ENCODE assay signal across 14 cellular contexts in the genomic region with DNA sequence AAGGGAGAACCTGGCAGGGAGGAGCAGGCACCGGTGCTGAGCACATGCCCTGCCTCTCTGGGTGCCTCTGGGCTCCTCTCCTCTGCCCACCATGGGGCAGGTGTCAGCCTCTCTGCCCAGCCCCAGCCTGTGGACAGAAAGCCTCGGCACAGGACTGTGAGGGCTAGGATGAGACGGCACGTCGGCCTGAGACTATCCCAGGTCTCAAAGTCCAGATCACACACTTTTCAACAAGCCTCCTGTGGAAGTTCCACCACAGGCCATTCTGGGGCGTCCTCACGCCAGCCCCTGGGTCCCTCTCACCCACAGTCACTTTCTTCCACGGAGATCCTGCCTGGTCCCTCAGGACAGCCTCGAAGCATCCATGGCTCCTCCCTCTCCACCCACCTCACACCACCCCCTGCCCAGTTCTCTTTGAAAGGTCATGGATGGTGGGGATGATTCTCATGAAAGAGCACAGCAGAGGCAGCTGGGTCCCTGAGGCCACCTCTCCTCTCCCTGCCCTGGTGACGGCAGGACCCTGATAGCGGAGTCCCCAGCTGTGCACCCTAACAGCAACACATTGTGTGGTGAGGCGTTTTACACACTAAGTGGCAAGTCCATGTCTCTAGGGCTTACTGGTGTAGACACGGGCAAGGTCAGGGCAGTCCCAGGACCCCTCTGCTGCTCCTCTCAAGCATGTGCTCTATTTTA.
DNase-seq lines count a peak whose midpoint lies in the region; ATAC-seq and TF ChIP-seq lines count a peak whose summit lies in the region.
"Had no signal": no experiment of that assay in that cellular context is flagged by ENCODE, and none has a peak within 500 bp of the region (broad histone marks: within the 10 kb centered on the region; RNA-seq: fewer than 3 reads in every experiment).

No MANE protein-coding gene starts in this region.

- H3K9me3 ChIP-seq in Panc1 (ENCODE audit: control insufficient read depth, insufficient read depth, low read depth, low read length) (no peaks in the 10 kb centered on the region), upper lobe of right lung (no peaks in the 10 kb centered on the region)

- intact Hi-C loops in Panc1 (cut with micrococcal nuclease; ENCODE audit: unreplicated experiment) (no loop called here), upper lobe of right lung (cut with DNase I) (no loop called here)
- intact Hi-C loops in activated CD4-positive, alpha-beta T cell treated with anti-CD3 and anti-CD28 coated beads, Interleukin-2, amount 10 ng/mL, durations not matched to agents 24 days and 14 days (cut with micrococcal nuclease), result no loop called here

- no peak overlapping the region for H3K4me2 ChIP-seq in GM23338

- ATAC-seq in Panc1 (0 out of 2 replicates have a peak, but pooled peaks have one; percentile 20), esophagus mucosa (peak; percentile 14), upper lobe of right lung (peak; percentile 6), GM23338 (no peak), HG03097 (IDR thresholded peaks at IDR 0.05; ENCODE audit: low FRiP score, unreplicated experiment) (no peak)
- ATAC-seq: HCT116 had no signal

- H3K27ac ChIP-seq in Panc1 (ENCODE audit: low read length), result no peak overlapping the region
- H3K27ac ChIP-seq in upper lobe of right lung, result no peak overlapping the region
- no peak overlapping the region for H3K27ac ChIP-seq in GM23338 (ENCODE audit: low read depth)

- H3K4me1 Mint-ChIP-seq in GM23338, result no peaks in the 10 kb centered on the region
- peaks cover 3% of the 10 kb centered on the region for H3K4me1 Mint-ChIP-seq in activated CD4-positive, alpha-beta T cell treated with anti-CD3 and anti-CD28 coated beads, Interleukin-2, amount 10 ng/mL, durations not matched to agents 24 days and 14 days
- H3K4me1 Mint-ChIP-seq: B cell had no signal

- H3K4me3 Mint-ChIP-seq in GM23338, result no peak overlapping the region
- no peak overlapping the region for H3K4me3 Mint-ChIP-seq in activated CD4-positive, alpha-beta T cell treated with anti-CD3 and anti-CD28 coated beads, Interleukin-2, amount 10 ng/mL, durations not matched to agents 24 days and 14 days
- H3K4me3 Mint-ChIP-seq: B cell; CD4-positive, alpha-beta T cell had no signal

- H3K4me3 ChIP-seq in Panc1 (ENCODE audit: low read depth in 2 of 2, low read length in 2 of 2) (no peak overlapping the region), upper lobe of right lung (no peak overlapping the region), GM23338 (no peak overlapping the region)

- H3K27me3 ChIP-seq in Panc1 (ENCODE audit: control insufficient read depth, insufficient read depth, low read length) (peaks cover 9% of the 10 kb centered on the region), upper lobe of right lung (no peaks in the 10 kb centered on the region), GM23338 (ENCODE audit: insufficient read depth) (no peaks in the 10 kb centered on the region)

- no peak for DNase-seq in Panc1 (ENCODE audit: low read depth, low spot score)
- DNase-seq in retina, result peak; percentile 27
- DNase-seq in upper lobe of right lung, result no peak
- DNase-seq in GM23338 (ENCODE audit: low spot score), result no peak
- no peak for DNase-seq in activated CD4-positive, alpha-beta T cell treated with anti-CD3 and anti-CD28 coated beads, Interleukin-2, amount 10 ng/mL, durations not matched to agents 24 days and 14 days
- DNase-seq: C1 segment of cervical spinal cord; Calu3; CD4-positive, alpha-beta T cell; DMS 273 treated with DMSO at 0.1 percent for 48 hours; IMR-90 had no signal

- in situ Hi-C loops in Panc1 (cut with HindIII; ENCODE audit: low pct_unique_long_range_greater_than_20kb, low sequenced_read_pairs), result no loop called here

- no peaks in the 10 kb centered on the region for H3K9me2 ChIP-seq in GM23338 (ENCODE audit: insufficient read depth)

- no peaks in the 10 kb centered on the region for H3K79me2 ChIP-seq in GM23338 (replicated peaks; ENCODE audit: insufficient read depth)

- H4K20me1 ChIP-seq in GM23338 (replicated peaks; ENCODE audit: insufficient read depth), result no peaks in the 10 kb centered on the region

- no peaks in the 10 kb centered on the region for H3K4me1 ChIP-seq in Panc1 (ENCODE audit: control insufficient read depth, insufficient read depth, low read length)
- H3K4me1 ChIP-seq in upper lobe of right lung, result no peaks in the 10 kb centered on the region
- no peaks in the 10 kb centered on the region for H3K4me1 ChIP-seq in GM23338 (ENCODE audit: insufficient read depth)

- no peaks in the 10 kb centered on the region for H3K36me3 ChIP-seq in Panc1 (ENCODE audit: control insufficient read depth, insufficient read depth, low read length)
- H3K36me3 ChIP-seq in upper lobe of right lung, result no peaks in the 10 kb centered on the region
- H3K36me3 ChIP-seq in GM23338 (ENCODE audit: insufficient read depth), result peaks cover 2% of the 10 kb centered on the region; the same call in 1 of the 2 replicates

- BruUV-seq in Panc1 (replicated peaks; lab: Mats Ljungman, UMichigan), result no TSS peak

- CTCF ChIA-PET in Panc1 (lab: Charles Lee), result no interaction called here

- POLR2A ChIA-PET in Panc1 (lab: Charles Lee), result no interaction called here

- peaks cover 49% of the 10 kb centered on the region for H3K36me3 Mint-ChIP-seq in GM23338 (ENCODE audit: low read depth)
- no peaks in the 10 kb centered on the region for H3K36me3 Mint-ChIP-seq in activated CD4-positive, alpha-beta T cell treated with anti-CD3 and anti-CD28 coated beads, Interleukin-2, amount 10 ng/mL, durations not matched to agents 24 days and 14 days (ENCODE audit: low read depth)

- H3K27ac Mint-ChIP-seq in GM23338, result no peak overlapping the region
- no peak overlapping the region for H3K27ac Mint-ChIP-seq in activated CD4-positive, alpha-beta T cell treated with anti-CD3 and anti-CD28 coated beads, Interleukin-2, amount 10 ng/mL, durations not matched to agents 24 days and 14 days
- H3K27ac Mint-ChIP-seq: B cell; CD4-positive, alpha-beta T cell had no signal

- H3K9me3 Mint-ChIP-seq in GM23338, result peaks cover 97% of the 10 kb centered on the region
- no peaks in the 10 kb centered on the region for H3K9me3 Mint-ChIP-seq in activated CD4-positive, alpha-beta T cell treated with anti-CD3 and anti-CD28 coated beads, Interleukin-2, amount 10 ng/mL, durations not matched to agents 24 days and 14 days
- H3K9me3 Mint-ChIP-seq: CD4-positive, alpha-beta T cell had no signal

- TF ChIP-seq CTCF in Panc1 (IDR thresholded peaks at IDR 0.05) (no peak), upper lobe of right lung (IDR thresholded peaks at IDR 0.05) (no peak), GM23338 (conservative IDR thresholded peaks at IDR 0.05; ENCODE audit: low read depth in 2 of 2) (no peak)

- H3F3A ChIP-seq in GM23338 (replicated peaks; ENCODE audit: low read depth), result no peaks in the 10 kb centered on the region

- H3K27me3 Mint-ChIP-seq in GM23338 (ENCODE audit: insufficient read depth, low read depth, poor library complexity), result peaks cover 20% of the 10 kb centered on the region
- peaks cover 6% of the 10 kb centered on the region for H3K27me3 Mint-ChIP-seq in activated CD4-positive, alpha-beta T cell treated with anti-CD3 and anti-CD28 coated beads, Interleukin-2, amount 10 ng/mL, durations not matched to agents 24 days and 14 days
- H3K27me3 Mint-ChIP-seq: B cell; CD4-positive, alpha-beta T cell had no signal

- no peak overlapping the region for H2AFZ ChIP-seq in GM23338

TF ChIP-seq in GM23338, 12 proteins besides CTCF, POLR2A, EP300 and RAD21 (continues in another document):
- TF ChIP-seq ZNF331 (CRISPR knock-in tag; IDR thresholded peaks at IDR 0.05; ENCODE audit: low read depth) (no peak), CREB1 (CRISPR knock-in tag; IDR thresholded peaks at IDR 0.05; ENCODE audit: low read depth) (no peak), EZH2 (IDR thresholded peaks at IDR 0.05; ENCODE audit: low read depth, unreplicated experiment) (no peak), ZNF114 (CRISPR knock-in tag; IDR thresholded peaks at IDR 0.05) (no peak)

Comparison
In these comparisons a context has a peak if more than half of its experiments do, and no peak if none do; other contexts are left out.
1. ATAC-seq: peak in Panc1 (single experiment), esophagus mucosa (single experiment) and upper lobe of right lung (single experiment); none in GM23338 (single experiment) and HG03097 (single experiment).